Comparison of ENCODE assay signal across 30 cellular contexts in the genomic region with DNA sequence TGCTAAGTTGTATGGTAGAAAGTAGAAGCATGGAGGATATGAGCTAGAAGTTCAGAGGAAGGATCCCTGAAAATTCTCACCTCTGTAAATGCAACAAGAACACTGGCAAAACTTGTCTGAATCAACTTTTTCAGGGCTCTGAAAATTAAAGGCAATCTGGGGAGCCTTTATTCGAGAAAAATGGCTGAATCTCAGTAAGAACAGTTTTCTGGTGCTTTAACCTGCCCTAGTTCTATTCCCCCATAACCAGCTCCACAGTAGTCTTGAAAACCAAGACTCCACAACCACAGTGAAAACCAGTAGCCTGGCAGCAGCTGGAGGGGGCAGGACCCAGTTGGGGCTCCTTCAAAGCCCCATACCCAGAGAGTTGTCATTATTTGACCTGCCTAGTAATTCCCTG. TPM values are rescaled to one million over a fixed set of nuclear protein-coding genes. Genes with fewer than 3 reads are reported as not detected.
"Had no signal": no experiment of that assay in that cellular context is flagged by ENCODE, and none has a peak within 500 bp of the region (broad histone marks: within the 10 kb centered on the region; RNA-seq: fewer than 3 reads in every experiment).

No MANE protein-coding gene starts in this region.

- H3K4me2 ChIP-seq: neural progenitor cell, smooth muscle cell had no signal

- H3K36me3 ChIP-seq: lower lobe of right lung, neural progenitor cell, neutrophil, ovary, right atrium auricular region, right lobe of liver, stomach, thyroid gland, transverse colon, upper lobe of left lung, vagina had no signal

- H3K27ac ChIP-seq: lower lobe of right lung, neural progenitor cell, neutrophil, ovary, right atrium auricular region, right lobe of liver, stomach, testis, thyroid gland, transverse colon, upper lobe of left lung, vagina had no signal

- H3K4me1 Mint-ChIP-seq: natural killer cell had no signal

- DNase-seq: hippocampal formation; kidney glomerular epithelial cell; left cardiac atrium; lower lobe of right lung; mammary epithelial cell; mesendoderm; naive B cell; natural killer cell; nephron progenitor cell; occipital lobe; ovary; right lobe of liver; stimulated activated CD4-positive, alpha-beta T cell treated with anti-CD3 and anti-CD28 coated beads, Interleukin-1b, Interleukin-23, amount 100 ng/mL, for 48 hours; stimulated activated CD4-positive, alpha-beta T cell treated with anti-CD3 and anti-CD28 coated beads, Interleukin-4, amount 100 ng/mL, for 1 hour; stimulated activated naive B cell treated with anti-CD40 and anti-IgM and Interleukin-4, amounts not matched to agents 10 μg/mL and 1 μg/mL and 100 μg/mL, for 72 hours; stimulated activated naive CD8-positive, alpha-beta T cell treated with anti-CD3 and anti-CD28 coated beads, Interleukin-15, Interleukin-2, amounts not matched to agents 100 U/mL and 50 U/mL, for 24 hours; stomach; testis; thyroid gland; transverse colon; upper lobe of left lung had no signal

- H3K4me3 Mint-ChIP-seq: mesothelial cell of epicardium; natural killer cell; nephron progenitor cell; neural progenitor cell; stimulated activated naive B cell treated with anti-CD40 and anti-IgM and Interleukin-4, amounts not matched to agents 10 μg/mL and 1 μg/mL and 100 μg/mL, for 72 hours had no signal

- H2AFZ ChIP-seq: neural progenitor cell had no signal

- H3K4me3 ChIP-seq: lower lobe of right lung, neural progenitor cell, ovary, right atrium auricular region, right lobe of liver, smooth muscle cell, stomach, testis, thyroid gland, transverse colon, upper lobe of left lung, vagina had no signal

- H3K27me3 ChIP-seq: neural progenitor cell, ovary, right atrium auricular region, right lobe of liver, stomach, testis, thyroid gland, upper lobe of left lung, vagina had no signal

- H3K9ac ChIP-seq: neural progenitor cell had no signal

- H3K27ac Mint-ChIP-seq: mesothelial cell of epicardium; naive B cell; natural killer cell; nephron progenitor cell; neural progenitor cell; progenitor cell of endocrine pancreas; stimulated activated naive B cell treated with anti-CD40 and anti-IgM and Interleukin-4, amounts not matched to agents 10 μg/mL and 1 μg/mL and 100 μg/mL, for 72 hours had no signal

- H3K36me3 Mint-ChIP-seq: natural killer cell had no signal

- H3K9me3 ChIP-seq: neutrophil, ovary, right lobe of liver, testis, thyroid gland, upper lobe of left lung, vagina had no signal

- H3K4me1 ChIP-seq: lower lobe of right lung, transverse colon, upper lobe of left lung had no signal

- ATAC-seq: left cardiac atrium; left lobe of liver; lower lobe of right lung; natural killer cell; right lobe of liver; stimulated activated naive B cell treated with anti-CD40 and anti-IgM and Interleukin-4, amounts not matched to agents 10 μg/mL and 1 μg/mL and 100 μg/mL, for 72 hours; stimulated activated naive CD8-positive, alpha-beta T cell treated with anti-CD3 and anti-CD28 coated beads, Interleukin-15, Interleukin-2, amounts not matched to agents 100 U/mL and 50 U/mL, for 24 hours had no signal

- H3K27me3 Mint-ChIP-seq: naive B cell; stimulated activated naive B cell treated with anti-CD40 and anti-IgM and Interleukin-4, amounts not matched to agents 10 μg/mL and 1 μg/mL and 100 μg/mL, for 72 hours had no signal

RNA-seq across cellular contexts. Expression of a gene that starts 42.6 kb away (rescaled TPM):
- total RNA-seq: lower lobe of right lung, pulmonary artery endothelial cell had no signal
- polyA plus RNA-seq: mammary epithelial cell had no signal
